ENCODE assay signal across 1 cellular context in the genomic region with DNA sequence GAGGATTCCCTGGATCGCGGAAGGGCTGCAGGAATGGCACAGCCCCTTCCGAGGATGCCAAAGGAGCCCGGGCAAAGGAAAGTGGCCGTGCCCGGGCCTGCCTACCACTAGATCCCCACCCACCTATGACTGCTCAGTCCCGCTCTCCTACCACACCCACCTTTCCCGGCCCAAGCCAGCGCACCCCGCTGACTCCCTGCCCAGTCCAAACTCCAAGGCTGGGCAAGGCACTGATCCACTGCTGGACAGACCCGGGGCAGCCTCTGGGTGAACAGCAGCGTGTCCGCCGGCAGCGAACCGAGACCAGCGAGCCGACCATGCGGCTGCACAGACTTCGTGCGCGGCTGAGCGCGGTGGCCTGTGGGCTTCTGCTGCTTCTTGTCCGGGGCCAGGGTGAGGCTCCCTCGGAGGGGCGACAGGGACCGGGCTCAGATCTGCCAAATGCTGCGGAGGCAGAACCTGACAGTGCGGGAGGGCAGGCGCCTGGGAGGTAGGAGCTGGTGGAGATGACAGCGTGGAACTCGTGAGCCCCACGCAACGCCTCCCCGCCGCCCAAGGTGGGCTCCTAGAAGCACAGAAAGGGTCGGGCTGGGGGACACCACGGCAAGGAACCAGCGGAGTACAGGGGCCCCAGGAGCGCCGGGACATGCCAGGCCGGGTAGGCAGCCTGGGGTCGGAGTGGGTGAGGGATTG.
TF ChIP-seq lines count a peak whose summit lies in the region.

A gene with protein sequence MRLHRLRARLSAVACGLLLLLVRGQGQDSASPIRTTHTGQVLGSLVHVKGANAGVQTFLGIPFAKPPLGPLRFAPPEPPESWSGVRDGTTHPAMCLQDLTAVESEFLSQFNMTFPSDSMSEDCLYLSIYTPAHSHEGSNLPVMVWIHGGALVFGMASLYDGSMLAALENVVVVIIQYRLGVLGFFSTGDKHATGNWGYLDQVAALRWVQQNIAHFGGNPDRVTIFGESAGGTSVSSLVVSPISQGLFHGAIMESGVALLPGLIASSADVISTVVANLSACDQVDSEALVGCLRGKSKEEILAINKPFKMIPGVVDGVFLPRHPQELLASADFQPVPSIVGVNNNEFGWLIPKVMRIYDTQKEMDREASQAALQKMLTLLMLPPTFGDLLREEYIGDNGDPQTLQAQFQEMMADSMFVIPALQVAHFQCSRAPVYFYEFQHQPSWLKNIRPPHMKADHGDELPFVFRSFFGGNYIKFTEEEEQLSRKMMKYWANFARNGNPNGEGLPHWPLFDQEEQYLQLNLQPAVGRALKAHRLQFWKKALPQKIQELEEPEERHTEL (plus strand): TSS at position 198 of the 693 bp plus-strand sequence. CDS start 120 bp downstream, at position 318.

TF ChIP-seq in HepG2, 621 proteins besides CTCF, POLR2A, EP300 and RAD21 (continued from another document and continues in another):
- TF ChIP-seq, protein P1, sequence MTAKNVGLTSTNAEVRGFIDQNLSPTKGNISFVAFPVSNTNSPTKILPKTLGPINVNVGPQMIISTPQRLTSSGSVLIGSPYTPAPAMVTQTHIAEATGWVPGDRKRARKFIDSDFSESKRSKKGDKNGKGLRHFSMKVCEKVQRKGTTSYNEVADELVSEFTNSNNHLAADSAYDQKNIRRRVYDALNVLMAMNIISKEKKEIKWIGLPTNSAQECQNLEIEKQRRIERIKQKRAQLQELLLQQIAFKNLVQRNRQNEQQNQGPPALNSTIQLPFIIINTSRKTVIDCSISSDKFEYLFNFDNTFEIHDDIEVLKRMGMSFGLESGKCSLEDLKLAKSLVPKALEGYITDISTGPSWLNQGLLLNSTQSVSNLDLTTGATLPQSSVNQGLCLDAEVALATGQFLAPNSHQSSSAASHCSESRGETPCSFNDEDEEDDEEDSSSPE (CRISPR knock-in tag; IDR thresholded peaks at IDR 0.05): peak; percentile 64
- TF ChIP-seq ZNF160 (CRISPR knock-in tag; IDR thresholded peaks at IDR 0.05) (peak; percentile 95), ARNTL (CRISPR knock-in tag; IDR thresholded peaks at IDR 0.05) (no peak), ZSCAN20 (CRISPR knock-in tag; IDR thresholded peaks at IDR 0.05; ENCODE audit: borderline replicate concordance) (0 out of 2 replicates have a peak, but pooled peaks have one; percentile 65), ATF1 (CRISPR knock-in tag; IDR thresholded peaks at IDR 0.05) (no peak), SUZ12 (IDR thresholded peaks at IDR 0.05; ENCODE audit: low read depth, low read length) (no peak), TEAD2 (CRISPR knock-in tag; IDR thresholded peaks at IDR 0.05) (no peak), ZNF546 (CRISPR knock-in tag; conservative IDR thresholded peaks at IDR 0.05) (peak; percentile 79), ZFAT (CRISPR knock-in tag; conservative IDR thresholded peaks at IDR 0.05) (peak; percentile 44; the same call in 1 of the 2 replicates), ZNF451 (CRISPR knock-in tag; IDR thresholded peaks at IDR 0.05) (peak; percentile 92), GABPA (IDR thresholded peaks at IDR 0.05; ENCODE audit: low read depth, low read length) (no peak), GABPA (CRISPR knock-in tag; IDR thresholded peaks at IDR 0.05; ENCODE audit: low read depth) (peak; percentile 26; the same call in 1 of the 2 replicates), ZNF484 (CRISPR knock-in tag; IDR thresholded peaks at IDR 0.05; ENCODE audit: borderline replicate concordance, low read depth) (no peak), FOXC1 (CRISPR knock-in tag; IDR thresholded peaks at IDR 0.05; ENCODE audit: borderline replicate concordance) (peak; percentile 82), ZBTB1 (CRISPR knock-in tag; IDR thresholded peaks at IDR 0.05; ENCODE audit: borderline replicate concordance) (0 out of 2 replicates have a peak, but pooled peaks have one; percentile 68), ZNF383 (CRISPR knock-in tag; IDR thresholded peaks at IDR 0.05; ENCODE audit: borderline replicate concordance) (0 out of 2 replicates have a peak, but pooled peaks have one; percentile 29), BRD4 (CRISPR knock-in tag; IDR thresholded peaks at IDR 0.05) (peak; percentile 84), ZNF746 (CRISPR knock-in tag; IDR thresholded peaks at IDR 0.05) (0 out of 2 replicates have a peak, but pooled peaks have one; percentile 35), RXRA (CRISPR knock-in tag; IDR thresholded peaks at IDR 0.05) (peak; percentile 68; the same call in 1 of the 2 replicates), TCF7 (IDR thresholded peaks at IDR 0.05; ENCODE audit: low read depth) (no peak), HDAC1 (CRISPR knock-in tag; IDR thresholded peaks at IDR 0.05) (peak; percentile 96), ZNF296 (CRISPR knock-in tag; conservative IDR thresholded peaks at IDR 0.05) (peak; percentile 90), NFKB2 (CRISPR knock-in tag; IDR thresholded peaks at IDR 0.05; ENCODE audit: borderline replicate concordance) (peak; percentile 65; the same call in 1 of the 2 replicates), HNRNPL (IDR thresholded peaks at IDR 0.05; ENCODE audit: low read depth, low read length) (peak; percentile 99), PAF1 (CRISPR knock-in tag; IDR thresholded peaks at IDR 0.05) (no peak), WIZ (CRISPR knock-in tag; IDR thresholded peaks at IDR 0.05) (peak; percentile 85; the same call in 1 of the 2 replicates), SOX13 (IDR thresholded peaks at IDR 0.05) (no peak), SOX13 (CRISPR knock-in tag; conservative IDR thresholded peaks at IDR 0.05 in 1 of 2, IDR thresholded peaks at IDR 0.05 in 1 of 2) (peak in 1 of 2 experiments; percentile 49; a peak in 1 of 4 replicates)
- TF ChIP-seq, protein P2, sequence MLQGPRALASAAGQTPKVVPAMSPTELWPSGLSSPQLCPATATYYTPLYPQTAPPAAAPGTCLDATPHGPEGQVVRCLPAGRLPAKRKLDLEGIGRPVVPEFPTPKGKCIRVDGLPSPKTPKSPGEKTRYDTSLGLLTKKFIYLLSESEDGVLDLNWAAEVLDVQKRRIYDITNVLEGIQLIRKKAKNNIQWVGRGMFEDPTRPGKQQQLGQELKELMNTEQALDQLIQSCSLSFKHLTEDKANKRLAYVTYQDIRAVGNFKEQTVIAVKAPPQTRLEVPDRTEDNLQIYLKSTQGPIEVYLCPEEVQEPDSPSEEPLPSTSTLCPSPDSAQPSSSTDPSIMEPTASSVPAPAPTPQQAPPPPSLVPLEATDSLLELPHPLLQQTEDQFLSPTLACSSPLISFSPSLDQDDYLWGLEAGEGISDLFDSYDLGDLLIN (CRISPR knock-in tag; IDR thresholded peaks at IDR 0.05; ENCODE audit: borderline replicate concordance): peak; percentile 19; the same call in 1 of the 2 replicates
- TF ChIP-seq, protein P3, sequence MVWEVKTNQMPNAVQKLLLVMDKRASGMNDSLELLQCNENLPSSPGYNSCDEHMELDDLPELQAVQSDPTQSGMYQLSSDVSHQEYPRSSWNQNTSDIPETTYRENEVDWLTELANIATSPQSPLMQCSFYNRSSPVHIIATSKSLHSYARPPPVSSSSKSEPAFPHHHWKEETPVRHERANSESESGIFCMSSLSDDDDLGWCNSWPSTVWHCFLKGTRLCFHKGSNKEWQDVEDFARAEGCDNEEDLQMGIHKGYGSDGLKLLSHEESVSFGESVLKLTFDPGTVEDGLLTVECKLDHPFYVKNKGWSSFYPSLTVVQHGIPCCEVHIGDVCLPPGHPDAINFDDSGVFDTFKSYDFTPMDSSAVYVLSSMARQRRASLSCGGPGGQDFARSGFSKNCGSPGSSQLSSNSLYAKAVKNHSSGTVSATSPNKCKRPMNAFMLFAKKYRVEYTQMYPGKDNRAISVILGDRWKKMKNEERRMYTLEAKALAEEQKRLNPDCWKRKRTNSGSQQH (CRISPR knock-in tag; IDR thresholded peaks at IDR 0.05; ENCODE audit: low read depth): no peak; the same call in 1 of the 2 replicates
- TF ChIP-seq, protein P4, sequence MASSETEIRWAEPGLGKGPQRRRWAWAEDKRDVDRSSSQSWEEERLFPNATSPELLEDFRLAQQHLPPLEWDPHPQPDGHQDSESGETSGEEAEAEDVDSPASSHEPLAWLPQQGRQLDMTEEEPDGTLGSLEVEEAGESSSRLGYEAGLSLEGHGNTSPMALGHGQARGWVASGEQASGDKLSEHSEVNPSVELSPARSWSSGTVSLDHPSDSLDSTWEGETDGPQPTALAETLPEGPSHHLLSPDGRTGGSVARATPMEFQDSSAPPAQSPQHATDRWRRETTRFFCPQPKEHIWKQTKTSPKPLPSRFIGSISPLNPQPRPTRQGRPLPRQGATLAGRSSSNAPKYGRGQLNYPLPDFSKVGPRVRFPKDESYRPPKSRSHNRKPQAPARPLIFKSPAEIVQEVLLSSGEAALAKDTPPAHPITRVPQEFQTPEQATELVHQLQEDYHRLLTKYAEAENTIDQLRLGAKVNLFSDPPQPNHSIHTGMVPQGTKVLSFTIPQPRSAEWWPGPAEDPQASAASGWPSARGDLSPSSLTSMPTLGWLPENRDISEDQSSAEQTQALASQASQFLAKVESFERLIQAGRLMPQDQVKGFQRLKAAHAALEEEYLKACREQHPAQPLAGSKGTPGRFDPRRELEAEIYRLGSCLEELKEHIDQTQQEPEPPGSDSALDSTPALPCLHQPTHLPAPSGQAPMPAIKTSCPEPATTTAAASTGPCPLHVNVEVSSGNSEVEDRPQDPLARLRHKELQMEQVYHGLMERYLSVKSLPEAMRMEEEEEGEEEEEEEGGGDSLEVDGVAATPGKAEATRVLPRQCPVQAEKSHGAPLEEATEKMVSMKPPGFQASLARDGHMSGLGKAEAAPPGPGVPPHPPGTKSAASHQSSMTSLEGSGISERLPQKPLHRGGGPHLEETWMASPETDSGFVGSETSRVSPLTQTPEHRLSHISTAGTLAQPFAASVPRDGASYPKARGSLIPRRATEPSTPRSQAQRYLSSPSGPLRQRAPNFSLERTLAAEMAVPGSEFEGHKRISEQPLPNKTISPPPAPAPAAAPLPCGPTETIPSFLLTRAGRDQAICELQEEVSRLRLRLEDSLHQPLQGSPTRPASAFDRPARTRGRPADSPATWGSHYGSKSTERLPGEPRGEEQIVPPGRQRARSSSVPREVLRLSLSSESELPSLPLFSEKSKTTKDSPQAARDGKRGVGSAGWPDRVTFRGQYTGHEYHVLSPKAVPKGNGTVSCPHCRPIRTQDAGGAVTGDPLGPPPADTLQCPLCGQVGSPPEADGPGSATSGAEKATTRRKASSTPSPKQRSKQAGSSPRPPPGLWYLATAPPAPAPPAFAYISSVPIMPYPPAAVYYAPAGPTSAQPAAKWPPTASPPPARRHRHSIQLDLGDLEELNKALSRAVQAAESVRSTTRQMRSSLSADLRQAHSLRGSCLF (CRISPR knock-in tag; IDR thresholded peaks at IDR 0.05; ENCODE audit: borderline replicate concordance): no peak
- TF ChIP-seq, protein P5, sequence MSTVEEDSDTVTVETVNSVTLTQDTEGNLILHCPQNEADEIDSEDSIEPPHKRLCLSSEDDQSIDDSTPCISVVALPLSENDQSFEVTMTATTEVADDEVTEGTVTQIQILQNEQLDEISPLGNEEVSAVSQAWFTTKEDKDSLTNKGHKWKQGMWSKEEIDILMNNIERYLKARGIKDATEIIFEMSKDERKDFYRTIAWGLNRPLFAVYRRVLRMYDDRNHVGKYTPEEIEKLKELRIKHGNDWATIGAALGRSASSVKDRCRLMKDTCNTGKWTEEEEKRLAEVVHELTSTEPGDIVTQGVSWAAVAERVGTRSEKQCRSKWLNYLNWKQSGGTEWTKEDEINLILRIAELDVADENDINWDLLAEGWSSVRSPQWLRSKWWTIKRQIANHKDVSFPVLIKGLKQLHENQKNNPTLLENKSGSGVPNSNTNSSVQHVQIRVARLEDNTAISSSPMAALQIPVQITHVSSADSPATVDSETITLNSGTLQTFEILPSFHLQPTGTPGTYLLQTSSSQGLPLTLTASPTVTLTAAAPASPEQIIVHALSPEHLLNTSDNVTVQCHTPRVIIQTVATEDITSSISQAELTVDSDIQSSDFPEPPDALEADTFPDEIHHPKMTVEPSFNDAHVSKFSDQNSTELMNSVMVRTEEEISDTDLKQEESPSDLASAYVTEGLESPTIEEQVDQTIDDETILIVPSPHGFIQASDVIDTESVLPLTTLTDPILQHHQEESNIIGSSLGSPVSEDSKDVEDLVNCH (CRISPR knock-in tag; IDR thresholded peaks at IDR 0.05): no peak
- TF ChIP-seq, protein P6, sequence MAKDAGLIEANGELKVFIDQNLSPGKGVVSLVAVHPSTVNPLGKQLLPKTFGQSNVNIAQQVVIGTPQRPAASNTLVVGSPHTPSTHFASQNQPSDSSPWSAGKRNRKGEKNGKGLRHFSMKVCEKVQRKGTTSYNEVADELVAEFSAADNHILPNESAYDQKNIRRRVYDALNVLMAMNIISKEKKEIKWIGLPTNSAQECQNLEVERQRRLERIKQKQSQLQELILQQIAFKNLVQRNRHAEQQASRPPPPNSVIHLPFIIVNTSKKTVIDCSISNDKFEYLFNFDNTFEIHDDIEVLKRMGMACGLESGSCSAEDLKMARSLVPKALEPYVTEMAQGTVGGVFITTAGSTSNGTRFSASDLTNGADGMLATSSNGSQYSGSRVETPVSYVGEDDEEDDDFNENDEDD (CRISPR knock-in tag; IDR thresholded peaks at IDR 0.05; ENCODE audit: borderline replicate concordance): no peak; the same call in 1 of the 2 replicates
- TF ChIP-seq, protein P7, sequence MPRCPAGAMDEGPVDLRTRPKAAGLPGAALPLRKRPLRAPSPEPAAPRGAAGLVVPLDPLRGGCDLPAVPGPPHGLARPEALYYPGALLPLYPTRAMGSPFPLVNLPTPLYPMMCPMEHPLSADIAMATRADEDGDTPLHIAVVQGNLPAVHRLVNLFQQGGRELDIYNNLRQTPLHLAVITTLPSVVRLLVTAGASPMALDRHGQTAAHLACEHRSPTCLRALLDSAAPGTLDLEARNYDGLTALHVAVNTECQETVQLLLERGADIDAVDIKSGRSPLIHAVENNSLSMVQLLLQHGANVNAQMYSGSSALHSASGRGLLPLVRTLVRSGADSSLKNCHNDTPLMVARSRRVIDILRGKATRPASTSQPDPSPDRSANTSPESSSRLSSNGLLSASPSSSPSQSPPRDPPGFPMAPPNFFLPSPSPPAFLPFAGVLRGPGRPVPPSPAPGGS (CRISPR knock-in tag; IDR thresholded peaks at IDR 0.05): 0 out of 2 replicates have a peak, but pooled peaks have one; percentile 76
